In genomic region chr5:178247481-178248456, GRCh38 we compare ENCODE assay signal across 17 cellular contexts. TPM values are rescaled to one million over a fixed set of nuclear protein-coding genes. Genes with fewer than 3 reads are reported as not detected.
DNase-seq lines count a peak whose midpoint lies in the region; ATAC-seq, FAIRE-seq and TF ChIP-seq lines count a peak whose summit lies in the region.
"Had no signal": no experiment of that assay in that cellular context is flagged by ENCODE, and none has a peak within 500 bp of the region (broad histone marks: within the 10 kb centered on the region; RNA-seq: fewer than 3 reads in every experiment).

No MANE protein-coding gene starts in this region.

- POLR2A ChIA-PET in HepG2 (lab: Yijun Ruan, JAX) (no interaction called here), GM12878 (lab: Charles Lee) (no interaction called here)

- H3K4me3 Mint-ChIP-seq in endothelial cell (ENCODE audit: unreplicated experiment), result no peak overlapping the region
- H3K4me3 Mint-ChIP-seq: CD14-positive monocyte, neural progenitor cell had no signal

- H3K36me3 Mint-ChIP-seq in endothelial cell (ENCODE audit: low read depth, unreplicated experiment), result peaks cover 5% of the 10 kb centered on the region
- H3K36me3 Mint-ChIP-seq: CD14-positive monocyte, neural progenitor cell had no signal

- TF ChIP-seq POLR2A in HepG2 (IDR thresholded peaks at IDR 0.05; ENCODE audit: insufficient read depth in 1 of 2, low read depth in 2 of 2, low read length in 2 of 2) (no peak), right lobe of liver (IDR thresholded peaks at IDR 0.05) (no peak), GM12878 (IDR thresholded peaks at IDR 0.05; ENCODE audit: low read depth, low read length) (no peak)

- RAD21 ChIA-PET in GM12878 (lab: Charles Lee; ENCODE audit: unreplicated experiment), result no interaction called here

- DNase-seq in HepG2 (ENCODE audit: low spot score) (no peak), right lobe of liver (no peak), GM12878 (ENCODE audit: low read depth, low spot score) (no peak), endothelial cell (ENCODE audit: low spot score) (no peak), epidermal melanocyte (ENCODE audit: insufficient read length, low spot score) (no peak)
- DNase-seq: activated effector memory CD4-positive, alpha-beta T cell treated with Interleukin-2 at 50 U/mL for 16 hours; cortex of kidney; erythroblast; mesendoderm; NCI-H2081 treated with DMSO at 0.1 percent for 48 hours; T-helper 9 cell; testis had no signal

- BruUV-seq in HepG2 (replicated peaks; lab: Mats Ljungman, UMichigan) (no TSS peak), GM12878 (replicated peaks; lab: Mats Ljungman, UMichigan) (no TSS peak)

- peak; percentile 9; the same call in 1 of the 2 replicates for TF ChIP-seq CTCF in HepG2 (CRISPR knock-in tag; IDR thresholded peaks at IDR 0.05)
- TF ChIP-seq CTCF in right lobe of liver (IDR thresholded peaks at IDR 0.05), result no peak
- TF ChIP-seq CTCF in GM12878 (IDR thresholded peaks at IDR 0.05 in 2 of 3, conservative IDR thresholded peaks at IDR 0.05 in 1 of 3; ENCODE audit: control insufficient read depth in 2 of 3, extremely low read depth in 1 of 3, insufficient read depth in 1 of 3, low read depth in 3 of 3, low read length in 3 of 3), result no peak
- no peak for TF ChIP-seq CTCF in endothelial cell (IDR thresholded peaks at IDR 0.05; ENCODE audit: unreplicated experiment)

- WGBS in HepG2 (ENCODE audit: low lambda C conversion rate), result 63% methylated on average over 10 of the region's 24 CpGs
- 85% methylated on average over 4 of the region's 24 CpGs for WGBS in right lobe of liver (ENCODE audit: insufficient coverage, low coverage, low lambda C conversion rate, missing lambda C conversion rate)
- WGBS in GM12878 (ENCODE audit: insufficient coverage, insufficient replicate concordance, low lambda C conversion rate, missing lambda C conversion rate), result 58% methylated on average over 23 of the region's 24 CpGs

- intact Hi-C loops in HepG2 (cut with micrococcal nuclease; ENCODE audit: unreplicated experiment) (no loop called here), right lobe of liver (cut with DNase I) (no loop called here), GM12878 (cut with micrococcal nuclease; ENCODE audit: unreplicated experiment) (no loop called here)

- H3K79me2 ChIP-seq in HepG2 (ENCODE audit: insufficient read depth, low read length), result no peaks in the 10 kb centered on the region
- no peaks in the 10 kb centered on the region for H3K79me2 ChIP-seq in GM12878 (ENCODE audit: control insufficient read depth, insufficient read depth, low read length)

- H3K9ac ChIP-seq in HepG2 (ENCODE audit: insufficient read depth, low read depth, low read length), result no peak overlapping the region
- no peak overlapping the region for H3K9ac ChIP-seq in GM12878 (ENCODE audit: control insufficient read depth, insufficient read depth, low read length)
- H3K9ac ChIP-seq: neural progenitor cell had no signal

- H3K27me3 ChIP-seq in HepG2 (ENCODE audit: control insufficient read depth in 1 of 2, insufficient read depth in 2 of 2, low read length in 2 of 2), result peaks cover 1 to 37% of the 10 kb centered on the region in 2 experiments; a peak in 3 of 5 replicates
- no peaks in the 10 kb centered on the region for H3K27me3 ChIP-seq in right lobe of liver
- H3K27me3 ChIP-seq in GM12878 (replicated peaks in 1 of 2; ENCODE audit: control insufficient read depth in 2 of 2, insufficient read depth in 2 of 2, low read length in 1 of 2), result no peaks in the 10 kb centered on the region
- H3K27me3 ChIP-seq: neural progenitor cell, testis had no signal

- FAIRE-seq in HepG2 (lab: Jason Lieb, UNC), result no peak
- no peak for FAIRE-seq in GM12878 (lab: Jason Lieb, UNC)

- no peak overlapping the region for H3K27ac Mint-ChIP-seq in endothelial cell (ENCODE audit: unreplicated experiment)
- H3K27ac Mint-ChIP-seq: CD14-positive monocyte had no signal

- no peaks in the 10 kb centered on the region for H3K4me1 Mint-ChIP-seq in endothelial cell (ENCODE audit: unreplicated experiment)

- no peaks in the 10 kb centered on the region for H3K9me3 ChIP-seq in HepG2 (ENCODE audit: low read length)
- H3K9me3 ChIP-seq in right lobe of liver, result no peaks in the 10 kb centered on the region
- no peaks in the 10 kb centered on the region for H3K9me3 ChIP-seq in KOPT-K1 (ENCODE audit: insufficient read depth, low read length, poor library complexity, severe bottlenecking)
- no peaks in the 10 kb centered on the region for H3K9me3 ChIP-seq in GM12878 (replicated peaks; ENCODE audit: control insufficient read depth, insufficient read depth, low read length)
- H3K9me3 ChIP-seq: HAP-1, testis had no signal

- no peak overlapping the region for H3K27ac ChIP-seq in HepG2 (ENCODE audit: extremely low read length, insufficient read depth, low read length)
- no peak overlapping the region for H3K27ac ChIP-seq in right lobe of liver
- peak overlapping the region; percentile 47 for H3K27ac ChIP-seq in KOPT-K1 (ENCODE audit: low read depth, low read length, poor library complexity, severe bottlenecking)
- no peak overlapping the region for H3K27ac ChIP-seq in GM12878 (ENCODE audit: control insufficient read depth, insufficient read depth)
- H3K27ac ChIP-seq: neural progenitor cell, testis had no signal

- H3K9me3 Mint-ChIP-seq in endothelial cell (ENCODE audit: unreplicated experiment), result no peaks in the 10 kb centered on the region
- H3K9me3 Mint-ChIP-seq: CD14-positive monocyte, neural progenitor cell had no signal

- peaks cover 11% of the 10 kb centered on the region for H3K27me3 Mint-ChIP-seq in endothelial cell (ENCODE audit: unreplicated experiment)

- H3K4me3 ChIP-seq in HepG2 (replicated peaks in 1 of 3; ENCODE audit: insufficient read depth in 1 of 3, low read depth in 2 of 3, low read length in 3 of 3) (no peak overlapping the region), right lobe of liver (no peak overlapping the region), GM12878 (no peak overlapping the region)
- H3K4me3 ChIP-seq: HAP-1, neural progenitor cell, testis had no signal

- H4K20me1 ChIP-seq in HepG2 (ENCODE audit: insufficient read depth, low read length) (no peaks in the 10 kb centered on the region), GM12878 (ENCODE audit: control insufficient read depth, insufficient read depth) (no peaks in the 10 kb centered on the region)

- TF ChIP-seq EP300 in HepG2 (IDR thresholded peaks at IDR 0.05; ENCODE audit: low read depth in 2 of 2, low read length in 2 of 2) (no peak), HepG2 (CRISPR knock-in tag; IDR thresholded peaks at IDR 0.05; ENCODE audit: borderline replicate concordance) (no peak), GM12878 (IDR thresholded peaks at IDR 0.05; ENCODE audit: borderline replicate concordance in 1 of 2, control insufficient read depth in 1 of 2, low read depth in 2 of 2, low read length in 2 of 2) (no peak)

- H3K4me2 ChIP-seq in HepG2 (ENCODE audit: low read depth, low read length) (no peak overlapping the region), GM12878 (ENCODE audit: control insufficient read depth, insufficient read depth) (no peak overlapping the region)
- H3K4me2 ChIP-seq: neural progenitor cell had no signal

- H2AFZ ChIP-seq in HepG2 (ENCODE audit: low read length) (no peak overlapping the region), GM12878 (ENCODE audit: control insufficient read depth, low read depth, low read length) (no peak overlapping the region)
- H2AFZ ChIP-seq: neural progenitor cell had no signal

- TF ChIP-seq RAD21 in HepG2 (CRISPR knock-in tag; IDR thresholded peaks at IDR 0.05) (no peak), GM12878 (IDR thresholded peaks at IDR 0.05; ENCODE audit: insufficient read depth, low read depth, low read length) (no peak)

- ATAC-seq in HepG2, result peak; percentile 34; the same call in 2 of the 3 replicates
- ATAC-seq in right lobe of liver, result no peak
- ATAC-seq in GM12878, result peak; percentile 61; the same call in 2 of the 3 replicates
- ATAC-seq in GM21529 (IDR thresholded peaks at IDR 0.05; ENCODE audit: unreplicated experiment), result no peak

- H3K36me3 ChIP-seq in HepG2 (replicated peaks in 1 of 2; ENCODE audit: control insufficient read depth in 1 of 2, insufficient read depth in 2 of 2, low read length in 2 of 2), result no peaks in the 10 kb centered on the region
- H3K36me3 ChIP-seq in right lobe of liver, result no peaks in the 10 kb centered on the region
- no peaks in the 10 kb centered on the region for H3K36me3 ChIP-seq in KOPT-K1 (ENCODE audit: insufficient read depth, low read length)
- no peaks in the 10 kb centered on the region for H3K36me3 ChIP-seq in GM12878 (ENCODE audit: control insufficient read depth in 2 of 2, insufficient read depth in 2 of 2, low read length in 1 of 2)
- H3K36me3 ChIP-seq: HAP-1, neural progenitor cell had no signal

- SMC1A ChIA-PET in GM12878 (lab: Charles Lee; ENCODE audit: uncharacterized antibody, unreplicated experiment), result no interaction called here

- H3K4me1 ChIP-seq in HepG2 (ENCODE audit: insufficient read depth, low read length) (no peaks in the 10 kb centered on the region), right lobe of liver (peaks cover 0 to 10% (median 3%) of the 10 kb centered on the region in 4 donors), GM12878 (ENCODE audit: control insufficient read depth, insufficient read depth, low read length) (peaks cover 13% of the 10 kb centered on the region)
- H3K4me1 ChIP-seq: HAP-1, neural progenitor cell, testis had no signal

- CTCF ChIA-PET in HepG2 (lab: Yijun Ruan, JAX; ENCODE audit: low intra/inter-chr PET ratio, low total read pairs) (no interaction called here), GM12878 (lab: Yijun Ruan, JAX) (no interaction called here)

- in situ Hi-C loops in HepG2 (cut with HindIII; ENCODE audit: extremely low pct_ligation_motif_present, low pct_unique_long_range_greater_than_20kb), result no loop called here
- in situ Hi-C loops in GM12878 (cut with MboI), result no loop called here

RNA-seq across cellular contexts. Expression of gene PHYKPL, which starts 15.2 kb away (rescaled TPM):
- total RNA-seq in HepG2 (2016; rRNA removed; fragmentation: Illumina TruSeq; extraction: Trizol) (6.5 and 18.0 TPM in 2 replicates), right lobe of liver (100 to 1,000 TPM in 3 of 6 experiments, 10 to 100 TPM in 3; 64.3 to 133 (median 85.8) TPM), GM12878 (2014; rRNA removed) (25.2 and 26.6 TPM in 2 replicates), GM12878 (2014; rRNA removed; fragmentation: Illumina TruSeq; extraction: Trizol) (23.3 and 23.5 TPM in 2 replicates), GM12878 (2021) (36.1 and 45.1 TPM in 2 replicates), endothelial cell (ENCODE audit: unreplicated experiment) (53.1 TPM)
- 9.3 and 10.3 TPM in 2 replicates for total RNA-seq in HepG2 (2016; cell fraction: cytosol; rRNA removed; fragmentation: Illumina TruSeq; extraction: Trizol; ENCODE audit: low read depth)
- total RNA-seq in HepG2 (2016; cell fraction: insoluble cytoplasmic fraction; rRNA removed; fragmentation: Illumina TruSeq; extraction: Trizol), result 6.3 and 18.2 TPM in 2 replicates
- total RNA-seq in HepG2 (2016; cell fraction: membrane; rRNA removed; fragmentation: Illumina TruSeq; extraction: Trizol), result 12.3 and 14.3 TPM in 2 replicates
- 28.0 and 31.5 TPM in 2 replicates for total RNA-seq in HepG2 (2016; cell fraction: nucleus; rRNA removed; fragmentation: Illumina TruSeq; extraction: Trizol)
- polyA plus RNA-seq in HepG2 (2011; rRNA removed) (78.6 and 94.3 TPM in 2 replicates), GM12878 (2011; rRNA removed) (39.9 and 53.9 TPM in 2 replicates), GM12878 (2014; fragmentation: Illumina TruSeq; extraction: Trizol) (17.3 and 22.9 TPM in 2 replicates), GM12878 (2014; fragmentation: Nextera tagmentation; extraction: Ambion mirVana) (1 to 10 TPM; 4.5 to 7.9 TPM), GM12878 (2014; rRNA removed) (40.6 and 42.3 TPM in 2 replicates), GM12878 (2016; fragmentation: Nextera tagmentation; extraction: Ambion mirVana) (10 to 100 TPM; 26.0 to 29.0 TPM)
- 35.8 and 36.7 TPM in 2 replicates for polyA plus RNA-seq in HepG2 (2011; cell fraction: cytosol; rRNA removed)
- polyA plus RNA-seq in HepG2 (2011; cell fraction: nucleus; rRNA removed), result 312 and 345 TPM in 2 replicates
- polyA plus RNA-seq in HepG2 (2012), result 25.4 and 34.0 TPM in 2 replicates
- polyA plus RNA-seq in HepG2 (2016; cell fraction: cytosol; fragmentation: Illumina TruSeq; extraction: Trizol; ENCODE audit: low read depth), result 6.9 and 8.7 TPM in 2 replicates
- 6.1 and 7.0 TPM in 2 replicates for polyA plus RNA-seq in HepG2 (2016; cell fraction: insoluble cytoplasmic fraction; fragmentation: Illumina TruSeq; extraction: Trizol; ENCODE audit: low read depth)
- 9.0 and 11.2 TPM in 2 replicates for polyA plus RNA-seq in HepG2 (2016; cell fraction: membrane; fragmentation: Illumina TruSeq; extraction: Trizol; ENCODE audit: low read depth)
- 47.5 and 57.4 TPM in 2 replicates for polyA plus RNA-seq in HepG2 (2016; cell fraction: nucleus; fragmentation: Illumina TruSeq; extraction: Trizol; ENCODE audit: insufficient read depth, low read depth)
- polyA minus RNA-seq in HepG2 (2011; rRNA and poly(A)+ RNA removed; ENCODE audit: low replicate concordance), result 97.9 and 139 TPM in 2 replicates
- 10.3 and 11.5 TPM in 2 replicates for polyA minus RNA-seq in HepG2 (2011; cell fraction: cytosol; rRNA and poly(A)+ RNA removed)
- 134 and 154 TPM in 2 replicates for polyA minus RNA-seq in HepG2 (2011; cell fraction: nucleus; rRNA and poly(A)+ RNA removed)
- total RNA-seq in GM12878 (2013; cell fraction: nucleolus; rRNA removed), result 144 and 151 TPM in 2 replicates
- polyA plus RNA-seq in GM12878 (2011; ENCODE audit: low read depth), result 16.0 TPM
- polyA plus RNA-seq in GM12878 (2011; cell fraction: cytosol; rRNA removed), result 37.9 and 49.1 TPM in 2 replicates
- polyA plus RNA-seq in GM12878 (2011; cell fraction: nucleus; rRNA removed), result 213 and 242 TPM in 2 replicates
- 34.1 and 38.8 TPM in 2 replicates for polyA plus RNA-seq in GM12878 (2012)
- polyA minus RNA-seq in GM12878 (2011; rRNA and poly(A)+ RNA removed), result 63.2 and 88.8 TPM in 2 replicates
- 9.1 and 13.4 TPM in 2 replicates for polyA minus RNA-seq in GM12878 (2011; cell fraction: cytosol; rRNA and poly(A)+ RNA removed)
- 79.1 and 138 TPM in 2 replicates for polyA minus RNA-seq in GM12878 (2011; cell fraction: nucleus; rRNA and poly(A)+ RNA removed)

RNA-seq across cellular contexts. Expression of gene HNRNPAB, which starts 43.4 kb away (rescaled TPM):
- 111 and 132 TPM in 2 replicates for total RNA-seq in HepG2 (2016; rRNA removed; fragmentation: Illumina TruSeq; extraction: Trizol)
- total RNA-seq in HepG2 (2016; cell fraction: cytosol; rRNA removed; fragmentation: Illumina TruSeq; extraction: Trizol; ENCODE audit: low read depth), result 12.0 and 13.3 TPM in 2 replicates
- 110 and 122 TPM in 2 replicates for total RNA-seq in HepG2 (2016; cell fraction: insoluble cytoplasmic fraction; rRNA removed; fragmentation: Illumina TruSeq; extraction: Trizol)
- total RNA-seq in HepG2 (2016; cell fraction: membrane; rRNA removed; fragmentation: Illumina TruSeq; extraction: Trizol), result 37.5 and 44.0 TPM in 2 replicates
- 54.8 and 64.8 TPM in 2 replicates for total RNA-seq in HepG2 (2016; cell fraction: nucleus; rRNA removed; fragmentation: Illumina TruSeq; extraction: Trizol)
- 46.1 and 62.6 TPM in 2 replicates for polyA plus RNA-seq in HepG2 (2011; rRNA removed)
- polyA plus RNA-seq in HepG2 (2011; cell fraction: cytosol; rRNA removed), result 52.5 and 54.6 TPM in 2 replicates
- 28.6 and 30.1 TPM in 2 replicates for polyA plus RNA-seq in HepG2 (2011; cell fraction: nucleus; rRNA removed)
- 55.4 and 68.0 TPM in 2 replicates for polyA plus RNA-seq in HepG2 (2012)
- 12.0 and 13.6 TPM in 2 replicates for polyA plus RNA-seq in HepG2 (2016; cell fraction: cytosol; fragmentation: Illumina TruSeq; extraction: Trizol; ENCODE audit: low read depth)
- 241 and 256 TPM in 2 replicates for polyA plus RNA-seq in HepG2 (2016; cell fraction: insoluble cytoplasmic fraction; fragmentation: Illumina TruSeq; extraction: Trizol; ENCODE audit: low read depth)
- 36.3 and 40.6 TPM in 2 replicates for polyA plus RNA-seq in HepG2 (2016; cell fraction: membrane; fragmentation: Illumina TruSeq; extraction: Trizol; ENCODE audit: low read depth)
- polyA plus RNA-seq in HepG2 (2016; cell fraction: nucleus; fragmentation: Illumina TruSeq; extraction: Trizol; ENCODE audit: insufficient read depth, low read depth), result 151 and 157 TPM in 2 replicates
- polyA minus RNA-seq in HepG2 (2011; rRNA and poly(A)+ RNA removed; ENCODE audit: low replicate concordance), result 17.1 and 71.1 TPM in 2 replicates
- 15.4 and 24.9 TPM in 2 replicates for polyA minus RNA-seq in HepG2 (2011; cell fraction: cytosol; rRNA and poly(A)+ RNA removed)
- 26.0 and 31.3 TPM in 2 replicates for polyA minus RNA-seq in HepG2 (2011; cell fraction: nucleus; rRNA and poly(A)+ RNA removed)
- total RNA-seq in right lobe of liver, result 10 to 100 TPM; 44.2 to 96.1 (median 73.5) TPM
- 21.9 and 24.9 TPM in 2 replicates for total RNA-seq in GM12878 (2013; cell fraction: nucleolus; rRNA removed)
- total RNA-seq in GM12878 (2014; rRNA removed), result 120 and 134 TPM in 2 replicates
- total RNA-seq in GM12878 (2014; rRNA removed; fragmentation: Illumina TruSeq; extraction: Trizol), result 167 and 175 TPM in 2 replicates
- 311 and 330 TPM in 2 replicates for total RNA-seq in GM12878 (2021)
- 118 TPM for polyA plus RNA-seq in GM12878 (2011; ENCODE audit: low read depth)
- 193 and 198 TPM in 2 replicates for polyA plus RNA-seq in GM12878 (2011; rRNA removed)
- 148 and 169 TPM in 2 replicates for polyA plus RNA-seq in GM12878 (2011; cell fraction: cytosol; rRNA removed)
- polyA plus RNA-seq in GM12878 (2011; cell fraction: nucleus; rRNA removed), result 78.5 and 127 TPM in 2 replicates
- 119 and 164 TPM in 2 replicates for polyA plus RNA-seq in GM12878 (2012)
- polyA plus RNA-seq in GM12878 (2014; fragmentation: Illumina TruSeq; extraction: Trizol), result 262 and 268 TPM in 2 replicates
- 10 to 100 TPM; 42.3 to 77.6 TPM for polyA plus RNA-seq in GM12878 (2014; fragmentation: Nextera tagmentation; extraction: Ambion mirVana)
- 299 and 332 TPM in 2 replicates for polyA plus RNA-seq in GM12878 (2014; rRNA removed)
- polyA plus RNA-seq in GM12878 (2016; fragmentation: Nextera tagmentation; extraction: Ambion mirVana), result 100 to 1,000 TPM; 269 to 302 TPM
- 56.9 and 60.6 TPM in 2 replicates for polyA minus RNA-seq in GM12878 (2011; rRNA and poly(A)+ RNA removed)
- 39.2 and 49.7 TPM in 2 replicates for polyA minus RNA-seq in GM12878 (2011; cell fraction: cytosol; rRNA and poly(A)+ RNA removed)
- 21.6 and 37.5 TPM in 2 replicates for polyA minus RNA-seq in GM12878 (2011; cell fraction: nucleus; rRNA and poly(A)+ RNA removed)
- 162 TPM for total RNA-seq in endothelial cell (ENCODE audit: unreplicated experiment)

Comparison
In these comparisons a context has a peak if more than half of its experiments do, and no peak if none do; other contexts are left out.
1. ATAC-seq: peak in HepG2 (single experiment) and GM12878 (single experiment); none in right lobe of liver (0 of 4) and GM21529 (single experiment).
2. Of the 75 proteins assayed by ChIP-seq in both HepG2 and GM12878: peak only in HepG2: CTCF; only in GM12878: none; in both: none; in neither: 74.